ENCODE assay signal across 5 cellular contexts in genomic region chr5:127713083-127713482, GRCh38. TPM values are rescaled to one million over a fixed set of nuclear protein-coding genes. Genes with fewer than 3 reads are reported as not detected.
"Had no signal": no experiment of that assay in that cellular context is flagged by ENCODE, and none has a peak within 500 bp of the region (broad histone marks: within the 10 kb centered on the region; RNA-seq: fewer than 3 reads in every experiment).

No MANE protein-coding gene starts in this region.

RNA-seq across cellular contexts. Expression of gene CCDC192, which starts 9.9 kb away (rescaled TPM):
- total RNA-seq: M059J, PC-3, Peyer's patch, Right ventricle myocardium superior, SJSA1 had no signal
